In genomic region chr10:178208-178607, GRCh38 we compare ENCODE assay signal across 8 cellular contexts. TPM values are rescaled to one million over a fixed set of nuclear protein-coding genes. Genes with fewer than 3 reads are reported as not detected.
DNase-seq lines count a peak whose midpoint lies in the region; ATAC-seq and TF ChIP-seq lines count a peak whose summit lies in the region.

No MANE protein-coding gene starts in this region.

- H3K27me3 ChIP-seq in right cardiac atrium (ENCODE audit: control insufficient read depth, insufficient read depth) (no peaks in the 10 kb centered on the region), Peyer's patch (no peaks in the 10 kb centered on the region)

- DNase-seq in Right ventricle myocardium superior (no peak), right cardiac atrium (no peak), Peyer's patch (no peak), foreskin fibroblast (peak; percentile 28 to 60), type B pancreatic cell (ENCODE audit: extremely low spot score, unreplicated experiment) (no peak)
- DNase-seq in activated CD4-positive, alpha-beta memory T cell treated with anti-CD3 and anti-CD28 coated beads, Interleukin-2, amount 10 ng/mL, durations not matched to agents 7 days and 5 days, result no peak

- POLR2A ChIA-PET in activated CD4-positive, alpha-beta memory T cell treated with anti-CD3 and anti-CD28 coated beads, Interleukin-2, amount 10 ng/mL, durations not matched to agents 7 days and 5 days (lab: Charles Lee), result no interaction called here

- no peak for TF ChIP-seq POLR2A in Peyer's patch (IDR thresholded peaks at IDR 0.05)

- WGBS in right cardiac atrium, result 23% methylated on average over 2 of the region's 2 CpGs

- no peak overlapping the region for H3K4me3 ChIP-seq in right cardiac atrium (ENCODE audit: low read length)
- no peak overlapping the region for H3K4me3 ChIP-seq in Peyer's patch
- no peak overlapping the region for H3K4me3 ChIP-seq in foreskin fibroblast (ENCODE audit: low read depth in 1 of 2, low read length in 2 of 2)

- H3K27me3 Mint-ChIP-seq in type B pancreatic cell, result no peaks in the 10 kb centered on the region
- no peaks in the 10 kb centered on the region for H3K27me3 Mint-ChIP-seq in activated CD4-positive, alpha-beta memory T cell treated with anti-CD3 and anti-CD28 coated beads, Interleukin-2, amount 10 ng/mL, durations not matched to agents 7 days and 5 days

- ATAC-seq in Right ventricle myocardium superior (ENCODE audit: poor library complexity) (peak; percentile 62), right cardiac atrium (no peak), GM18519 (IDR thresholded peaks at IDR 0.05; ENCODE audit: low FRiP score, unreplicated experiment) (no peak), GM19452 (IDR thresholded peaks at IDR 0.05; ENCODE audit: unreplicated experiment) (no peak)

- H3K27ac ChIP-seq in right cardiac atrium (ENCODE audit: low read length) (no peak overlapping the region), Peyer's patch (no peak overlapping the region)

- intact Hi-C loops in Right ventricle myocardium superior (cut with DNase I) (no loop called here), right cardiac atrium (cut with DNase I) (no loop called here)

- CTCF ChIA-PET in activated CD4-positive, alpha-beta memory T cell treated with anti-CD3 and anti-CD28 coated beads, Interleukin-2, amount 10 ng/mL, durations not matched to agents 7 days and 5 days (lab: Charles Lee), result no interaction called here

- TF ChIP-seq CTCF in Peyer's patch (IDR thresholded peaks at IDR 0.05) (peak in 4 of 6 experiments; percentile 38 to 59 (median 54)), foreskin fibroblast (IDR thresholded peaks at IDR 0.05; ENCODE audit: low read depth, low read length) (no peak), type B pancreatic cell (conservative IDR thresholded peaks at IDR 0.05) (peak; percentile 55)

- H3K36me3 Mint-ChIP-seq in type B pancreatic cell, result peaks cover 15% of the 10 kb centered on the region
- peaks cover 14% of the 10 kb centered on the region for H3K36me3 Mint-ChIP-seq in activated CD4-positive, alpha-beta memory T cell treated with anti-CD3 and anti-CD28 coated beads, Interleukin-2, amount 10 ng/mL, durations not matched to agents 7 days and 5 days (ENCODE audit: low read depth)

- H3K9me3 ChIP-seq in right cardiac atrium (ENCODE audit: control insufficient read depth, low read length) (no peaks in the 10 kb centered on the region), Peyer's patch (no peaks in the 10 kb centered on the region)

- peaks cover 2% of the 10 kb centered on the region for H3K9me3 Mint-ChIP-seq in type B pancreatic cell
- no peaks in the 10 kb centered on the region for H3K9me3 Mint-ChIP-seq in activated CD4-positive, alpha-beta memory T cell treated with anti-CD3 and anti-CD28 coated beads, Interleukin-2, amount 10 ng/mL, durations not matched to agents 7 days and 5 days

- H3K27ac Mint-ChIP-seq in type B pancreatic cell, result no peak overlapping the region
- H3K27ac Mint-ChIP-seq in activated CD4-positive, alpha-beta memory T cell treated with anti-CD3 and anti-CD28 coated beads, Interleukin-2, amount 10 ng/mL, durations not matched to agents 7 days and 5 days, result no peak overlapping the region

- H3K4me1 ChIP-seq in right cardiac atrium (ENCODE audit: control insufficient read depth, insufficient read depth, low read length) (no peaks in the 10 kb centered on the region), Peyer's patch (no peaks in the 10 kb centered on the region)

- peaks cover 4% of the 10 kb centered on the region for H3K4me1 Mint-ChIP-seq in type B pancreatic cell (ENCODE audit: unreplicated experiment)
- H3K4me1 Mint-ChIP-seq in activated CD4-positive, alpha-beta memory T cell treated with anti-CD3 and anti-CD28 coated beads, Interleukin-2, amount 10 ng/mL, durations not matched to agents 7 days and 5 days, result peaks cover 29% of the 10 kb centered on the region

- H3K4me3 Mint-ChIP-seq in type B pancreatic cell, result no peak overlapping the region
- H3K4me3 Mint-ChIP-seq in activated CD4-positive, alpha-beta memory T cell treated with anti-CD3 and anti-CD28 coated beads, Interleukin-2, amount 10 ng/mL, durations not matched to agents 7 days and 5 days, result no peak overlapping the region

- peaks cover 0 to 17% (median 0%) of the 10 kb centered on the region in 3 donors for H3K36me3 ChIP-seq in Peyer's patch

RNA-seq across cellular contexts. Expression of gene ZMYND11, which starts 43.0 kb away (rescaled TPM):
- total RNA-seq in Right ventricle myocardium superior (64.9 TPM), right cardiac atrium (10 to 100 TPM; 82.6 to 89.4 (median 86.2) TPM), Peyer's patch (100 to 1,000 TPM in 1 of 4 donors, 10 to 100 TPM in 3; 28.9 to 132 (median 37.2) TPM), type B pancreatic cell (ENCODE audit: low replicate concordance) (47.5 and 58.7 TPM in 2 replicates)
- 42.2 TPM for polyA plus RNA-seq in right cardiac atrium
- 10 to 100 TPM; 30.9 to 36.9 TPM for total RNA-seq in activated CD4-positive, alpha-beta memory T cell treated with anti-CD3 and anti-CD28 coated beads, Interleukin-2, amount 10 ng/mL, durations not matched to agents 7 days and 5 days

Comparison
In these comparisons a context has a peak if more than half of its experiments do, and no peak if none do; other contexts are left out.
1. DNase-seq: peak in foreskin fibroblast (2 of 2); none in Right ventricle myocardium superior (single experiment), right cardiac atrium (0 of 3), Peyer's patch (0 of 3), type B pancreatic cell (single experiment) and activated CD4-positive, alpha-beta memory T cell treated with anti-CD3 and anti-CD28 coated beads, Interleukin-2, amount 10 ng/mL, durations not matched to agents 7 days and 5 days (single experiment).